In the genomic region with DNA sequence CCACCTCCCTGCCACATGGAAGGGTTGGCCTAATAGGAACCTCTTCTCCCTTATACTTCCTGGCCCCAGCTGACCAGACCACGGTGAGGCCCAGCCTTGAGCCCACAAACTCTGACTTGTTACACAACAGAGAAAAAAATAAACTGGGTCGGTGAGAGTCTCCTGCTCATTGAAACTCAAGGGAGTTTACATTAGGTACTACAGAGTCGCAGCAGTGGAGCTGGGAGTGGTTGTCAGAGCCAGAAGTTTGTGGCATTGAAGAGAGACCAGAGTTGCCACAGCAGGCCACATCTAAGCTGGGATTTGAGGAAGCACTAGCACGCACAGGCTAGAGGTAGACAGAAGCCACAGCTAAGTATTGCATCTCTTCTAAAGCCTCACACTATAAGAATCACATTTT, we compare ENCODE assay signal across 17 cellular contexts.
DNase-seq lines count a peak whose midpoint lies in the region; ATAC-seq, FAIRE-seq and TF ChIP-seq lines count a peak whose summit lies in the region.
"Had no signal": no experiment of that assay in that cellular context is flagged by ENCODE, and none has a peak within 500 bp of the region (broad histone marks: within the 10 kb centered on the region; RNA-seq: fewer than 3 reads in every experiment).

No MANE protein-coding gene starts in this region.

- 0 out of 2 replicates have a peak overlapping the region, but pooled peaks have one; percentile 53 for H2BK15ac ChIP-seq in H1 (ENCODE audit: low read length)

- no peak for DNase-seq in activated T-cell treated with anti-CD3 and anti-CD28 coated beads, Interleukin-2, amount 50 U/mL, for 24 hours
- DNase-seq in activated T-cell treated with anti-CD3 and anti-CD28 coated beads for 4 hours (no peak), NOMO-1 treated with dmso at 0.1 percent for 144 hours (lab: John Stamatoyannopoulos, UW; ENCODE audit: unreplicated experiment) (peak; percentile 47), H1 (ENCODE audit: low read depth in 1 of 2, low spot score in 2 of 2) (no peak), PC-9 (no peak), NCI-H2227 (lab: John Stamatoyannopoulos, UW; ENCODE audit: unreplicated experiment) (no peak)
- DNase-seq: NCI-H2081 treated with DMSO at 0.1 percent for 48 hours, NCI-H524, stomach, SW 1271 had no signal

- TF ChIP-seq EP300 in H1 (IDR thresholded peaks at IDR 0.05; ENCODE audit: borderline replicate concordance in 1 of 2, low read depth in 2 of 2, low read length in 2 of 2), result no peak

- H3K36me3 Mint-ChIP-seq in activated T-cell treated with anti-CD3 and anti-CD28 coated beads, Interleukin-2, amount 50 U/mL, for 24 hours (ENCODE audit: low read depth), result no peaks in the 10 kb centered on the region
- H3K36me3 Mint-ChIP-seq in stimulated activated naive CD8-positive, alpha-beta T cell treated with anti-CD3 and anti-CD28 coated beads, Interleukin-15, Interleukin-2, amounts not matched to agents 100 ng/mL and 50 ng/mL, for 24 hours (ENCODE audit: low read depth), result no peaks in the 10 kb centered on the region
- H3K36me3 Mint-ChIP-seq: memory B cell had no signal

- peak overlapping the region; percentile 57; the same call in 1 of the 2 replicates for H2BK5ac ChIP-seq in H1 (ENCODE audit: low read depth, low read length)

- H3K27ac Mint-ChIP-seq in activated T-cell treated with anti-CD3 and anti-CD28 coated beads, Interleukin-2, amount 50 U/mL, for 24 hours, result peak overlapping the region; percentile 18
- H3K27ac Mint-ChIP-seq in stimulated activated naive CD8-positive, alpha-beta T cell treated with anti-CD3 and anti-CD28 coated beads, Interleukin-15, Interleukin-2, amounts not matched to agents 100 ng/mL and 50 ng/mL, for 24 hours, result peak overlapping the region; percentile 20
- H3K27ac Mint-ChIP-seq: memory B cell had no signal

- peaks cover 4% of the 10 kb centered on the region; the same call in 1 of the 2 replicates for H3F3A ChIP-seq in PC-9 (ENCODE audit: insufficient read depth, low read depth)

- no peak overlapping the region for H3K4ac ChIP-seq in H1 (replicated peaks; ENCODE audit: insufficient read length, low read depth, low read length)

- H3K4me1 Mint-ChIP-seq in activated T-cell treated with anti-CD3 and anti-CD28 coated beads, Interleukin-2, amount 50 U/mL, for 24 hours (ENCODE audit: low read depth), result peaks cover 20% of the 10 kb centered on the region
- H3K4me1 Mint-ChIP-seq in stimulated activated naive CD8-positive, alpha-beta T cell treated with anti-CD3 and anti-CD28 coated beads, Interleukin-15, Interleukin-2, amounts not matched to agents 100 ng/mL and 50 ng/mL, for 24 hours (ENCODE audit: low read depth), result peaks cover 4% of the 10 kb centered on the region

- no peak overlapping the region for H3K4me3 Mint-ChIP-seq in activated T-cell treated with anti-CD3 and anti-CD28 coated beads, Interleukin-2, amount 50 U/mL, for 24 hours
- H3K4me3 Mint-ChIP-seq in stimulated activated naive CD8-positive, alpha-beta T cell treated with anti-CD3 and anti-CD28 coated beads, Interleukin-15, Interleukin-2, amounts not matched to agents 100 ng/mL and 50 ng/mL, for 24 hours, result no peak overlapping the region
- H3K4me3 Mint-ChIP-seq: memory B cell had no signal

- H3K56ac ChIP-seq in H1 (replicated peaks; ENCODE audit: insufficient read length, low read depth, low read length), result no peak overlapping the region

- peaks cover 2% of the 10 kb centered on the region for H3K9me3 Mint-ChIP-seq in activated T-cell treated with anti-CD3 and anti-CD28 coated beads, Interleukin-2, amount 50 U/mL, for 24 hours
- H3K9me3 Mint-ChIP-seq in stimulated activated naive CD8-positive, alpha-beta T cell treated with anti-CD3 and anti-CD28 coated beads, Interleukin-15, Interleukin-2, amounts not matched to agents 100 ng/mL and 50 ng/mL, for 24 hours, result no peaks in the 10 kb centered on the region
- H3K9me3 Mint-ChIP-seq: memory B cell had no signal

- H3K9me3 ChIP-seq in H1 (ENCODE audit: insufficient read depth in 2 of 2, low read depth in 1 of 2, low read length in 1 of 2) (no peaks in the 10 kb centered on the region), PC-9 (ENCODE audit: insufficient read depth, low read depth) (0 out of 2 replicates have a peak, but pooled peaks cover 3% of the 10 kb centered on the region)
- H3K9me3 ChIP-seq: A549, right atrium auricular region, stomach had no signal

- no peaks in the 10 kb centered on the region; the same call in 1 of the 2 replicates for H3K23me2 ChIP-seq in H1 (ENCODE audit: low read depth, low read length)

- 70% methylated on average over 4 of the region's 4 CpGs; no CpG with 5 or more reads in 1 of the 2 experiments for WGBS in H1 (ENCODE audit: extremely low coverage in 1 of 2, insufficient coverage in 1 of 2, insufficient read length in 1 of 2, insufficient replicate concordance in 2 of 2, low coverage in 1 of 2, low lambda C conversion rate in 2 of 2, missing lambda C conversion rate in 1 of 2), 2 experiments

- no peak overlapping the region for H4K8ac ChIP-seq in H1 (ENCODE audit: extremely low read depth, insufficient read depth, low read length)

- FAIRE-seq in H1 (lab: Jason Lieb, UNC), result no peak
- FAIRE-seq: A549, GM19239 had no signal

- peak overlapping the region; percentile 76; the same call in 1 of the 2 replicates for H3K18ac ChIP-seq in H1 (ENCODE audit: extremely low read depth, low read length)

- H3K36me3 ChIP-seq in H1 (ENCODE audit: control insufficient read depth in 2 of 4, insufficient read depth in 4 of 4, low read length in 3 of 4) (no peaks in the 10 kb centered on the region), PC-9 (ENCODE audit: low read depth) (no peaks in the 10 kb centered on the region)
- H3K36me3 ChIP-seq: right atrium auricular region, stomach had no signal

- no peak for TF ChIP-seq RAD21 in H1 (IDR thresholded peaks at IDR 0.05 in 1 of 2, conservative IDR thresholded peaks at IDR 0.05 in 1 of 2; ENCODE audit: low read depth in 2 of 2, low read length in 2 of 2)

- H2BK20ac ChIP-seq in H1 (ENCODE audit: low read length), result peak overlapping the region; percentile 66; the same call in 1 of the 2 replicates

- no peak for ATAC-seq in GM21381 (IDR thresholded peaks at IDR 0.05; ENCODE audit: unreplicated experiment)
- ATAC-seq: A549 had no signal

- no peak overlapping the region for H4K91ac ChIP-seq in H1 (replicated peaks; ENCODE audit: insufficient read length, low read length)

- no peaks in the 10 kb centered on the region for H3K9me2 ChIP-seq in PC-9 (ENCODE audit: insufficient read depth)

- no peaks in the 10 kb centered on the region for H3K27me3 Mint-ChIP-seq in activated T-cell treated with anti-CD3 and anti-CD28 coated beads, Interleukin-2, amount 50 U/mL, for 24 hours
- no peaks in the 10 kb centered on the region for H3K27me3 Mint-ChIP-seq in stimulated activated naive CD8-positive, alpha-beta T cell treated with anti-CD3 and anti-CD28 coated beads, Interleukin-15, Interleukin-2, amounts not matched to agents 100 ng/mL and 50 ng/mL, for 24 hours
- H3K27me3 Mint-ChIP-seq: memory B cell had no signal

- H2AFZ ChIP-seq in H1 (ENCODE audit: low read length), result no peak overlapping the region
- no peak overlapping the region for H2AFZ ChIP-seq in PC-9
- H2AFZ ChIP-seq: hepatocyte had no signal

- POLR2A ChIA-PET in H1 (lab: Charles Lee; ENCODE audit: partially characterized antibody) (no interaction called here), PC-9 (lab: Charles Lee; ENCODE audit: unreplicated experiment) (no interaction called here)

- H2BK12ac ChIP-seq in H1 (ENCODE audit: low read depth, low read length), result peak overlapping the region; percentile 68; the same call in 1 of the 2 replicates

- H3K4me3 ChIP-seq in H1 (ENCODE audit: extremely low read depth in 1 of 4, insufficient read depth in 2 of 4, low read depth in 3 of 4, low read length in 4 of 4) (no peak overlapping the region), PC-9 (no peak overlapping the region)
- H3K4me3 ChIP-seq: A549, hepatocyte, right atrium auricular region, stomach had no signal

- H3K9ac ChIP-seq in H1 (replicated peaks in 1 of 4; ENCODE audit: extremely low read depth in 1 of 4, low read depth in 3 of 4, low read length in 3 of 4), result no peak overlapping the region

- no peak for TF ChIP-seq POLR2A in H1 (IDR thresholded peaks at IDR 0.05; ENCODE audit: control extremely low read depth in 1 of 2, low read depth in 2 of 2, low read length in 2 of 2)

- H3K79me1 ChIP-seq in H1 (ENCODE audit: low read depth, low read length), result no peaks in the 10 kb centered on the region

- H3K79me2 ChIP-seq in H1 (ENCODE audit: control insufficient read depth in 1 of 2, insufficient read depth in 2 of 2, low read length in 2 of 2), result no peaks in the 10 kb centered on the region
- H3K79me2 ChIP-seq in PC-9 (ENCODE audit: low read depth), result no peaks in the 10 kb centered on the region
- H3K79me2 ChIP-seq: hepatocyte had no signal

- no peaks in the 10 kb centered on the region for H3K27me3 ChIP-seq in H1 (replicated peaks in 1 of 4; ENCODE audit: control insufficient read depth in 3 of 4, extremely low read depth in 1 of 4, insufficient read depth in 3 of 4, low read length in 3 of 4)
- no peaks in the 10 kb centered on the region for H3K27me3 ChIP-seq in PC-9 (ENCODE audit: insufficient read depth, low read depth)
- H3K27me3 ChIP-seq: hepatocyte, right atrium auricular region, stomach had no signal

- H4K5ac ChIP-seq in H1 (ENCODE audit: insufficient read length, low read depth, low read length), result no peak overlapping the region

- H3K23ac ChIP-seq in H1 (ENCODE audit: insufficient read length), result no peak overlapping the region

- BruUV-seq in PC-9 (replicated peaks; lab: Mats Ljungman, UMichigan), result no TSS peak

- TF ChIP-seq CTCF in H1 (IDR thresholded peaks at IDR 0.05; ENCODE audit: control extremely low read depth in 1 of 3, insufficient read depth in 1 of 3, low read depth in 1 of 3, low read length in 3 of 3) (no peak), PC-9 (conservative IDR thresholded peaks at IDR 0.05) (no peak)

- CTCF ChIA-PET in H1 (lab: Charles Lee; ENCODE audit: partially characterized antibody) (no interaction called here), PC-9 (lab: Charles Lee) (no interaction called here)

- no peak overlapping the region for H3K4me2 ChIP-seq in H1 (ENCODE audit: insufficient read depth in 1 of 2, low read depth in 2 of 2, low read length in 2 of 2)
- no peak overlapping the region for H3K4me2 ChIP-seq in PC-9
- H3K4me2 ChIP-seq: A549, hepatocyte had no signal

- intact Hi-C loops in PC-9 (cut with micrococcal nuclease; ENCODE audit: unreplicated experiment), result no loop called here

- H3K4me1 ChIP-seq in H1 (replicated peaks in 1 of 4; ENCODE audit: control insufficient read depth in 3 of 4, insufficient read depth in 4 of 4, low read length in 3 of 4), result peaks cover 0 to 12% (median 7%) of the 10 kb centered on the region in 4 experiments; a peak in 4 of 7 replicates
- peaks cover 6% of the 10 kb centered on the region; the same call in 1 of the 2 replicates for H3K4me1 ChIP-seq in PC-9 (replicated peaks; ENCODE audit: insufficient read depth)
- H3K4me1 ChIP-seq: right atrium auricular region, stomach had no signal

- H2AK5ac ChIP-seq in H1 (ENCODE audit: low read depth, low read length), result 0 out of 2 replicates have a peak overlapping the region, but pooled peaks have one; percentile 16

- no peak overlapping the region for H3K27ac ChIP-seq in H1 (ENCODE audit: low read depth, low read length)
- no peak overlapping the region for H3K27ac ChIP-seq in PC-9
- H3K27ac ChIP-seq: hepatocyte, right atrium auricular region, stomach had no signal

- H2BK120ac ChIP-seq in H1 (replicated peaks; ENCODE audit: low read depth, low read length), result no peak overlapping the region

- H4K20me1 ChIP-seq in H1 (replicated peaks in 1 of 2; ENCODE audit: control insufficient read depth in 1 of 2, insufficient read depth in 2 of 2, low read length in 2 of 2) (no peaks in the 10 kb centered on the region), PC-9 (ENCODE audit: insufficient read depth) (no peaks in the 10 kb centered on the region)

- no peak overlapping the region for H3K14ac ChIP-seq in H1 (ENCODE audit: insufficient read length)
